In genomic region chr2:172234716-172235661, GRCh38 we compare ENCODE assay signal across 7 cellular contexts.
DNase-seq lines count a peak whose midpoint lies in the region; ATAC-seq and TF ChIP-seq lines count a peak whose summit lies in the region.

No MANE protein-coding gene starts in this region.

- H3K9me3 ChIP-seq in NT2/D1 (ENCODE audit: insufficient read depth, low read length) (no peaks in the 10 kb centered on the region), body of pancreas (no peaks in the 10 kb centered on the region)

- intact Hi-C loops in body of pancreas (cut with DNase I) = no loop called here

- no peaks in the 10 kb centered on the region for H3K27me3 Mint-ChIP-seq in HFFc6 (ENCODE audit: insufficient read depth)
- H3K27me3 Mint-ChIP-seq in stimulated activated naive B cell treated with anti-CD40 and anti-IgM and Interleukin-4, amounts not matched to agents 10 μg/mL and 1 μg/mL and 100 μg/mL, for 72 hours = peaks cover 53 to 57% of the 10 kb centered on the region in 2 donors

- H3K4me3 Mint-ChIP-seq in HFFc6 = peak overlapping the region; percentile 86
- H3K4me3 Mint-ChIP-seq in stimulated activated naive B cell treated with anti-CD40 and anti-IgM and Interleukin-4, amounts not matched to agents 10 μg/mL and 1 μg/mL and 100 μg/mL, for 72 hours = peak overlapping the region; percentile 79 to 81

- in situ Hi-C loops in G401 (cut with HindIII; ENCODE audit: low sequenced_read_pairs) = no loop called here

- peaks cover 59% of the 10 kb centered on the region for H3K4me1 Mint-ChIP-seq in HFFc6 (ENCODE audit: low read depth)
- peaks cover 13 to 18% of the 10 kb centered on the region in 2 donors for H3K4me1 Mint-ChIP-seq in stimulated activated naive B cell treated with anti-CD40 and anti-IgM and Interleukin-4, amounts not matched to agents 10 μg/mL and 1 μg/mL and 100 μg/mL, for 72 hours

- TF ChIP-seq CTCF in HFFc6 (IDR thresholded peaks at IDR 0.05) (no peak; the same call in 1 of the 2 replicates), body of pancreas (IDR thresholded peaks at IDR 0.05) (no peak)

- no peak overlapping the region; the same call in 1 of the 2 replicates for H3K27ac Mint-ChIP-seq in HFFc6
- H3K27ac Mint-ChIP-seq in stimulated activated naive B cell treated with anti-CD40 and anti-IgM and Interleukin-4, amounts not matched to agents 10 μg/mL and 1 μg/mL and 100 μg/mL, for 72 hours = no peak overlapping the region

- H3K27me3 ChIP-seq in NT2/D1 (ENCODE audit: insufficient read depth, insufficient read length) = peaks cover 40% of the 10 kb centered on the region
- no peaks in the 10 kb centered on the region for H3K27me3 ChIP-seq in body of pancreas

- H3K27ac ChIP-seq in body of pancreas = no peak overlapping the region

- no peaks in the 10 kb centered on the region for H3K9me3 Mint-ChIP-seq in HFFc6
- no peaks in the 10 kb centered on the region for H3K9me3 Mint-ChIP-seq in stimulated activated naive B cell treated with anti-CD40 and anti-IgM and Interleukin-4, amounts not matched to agents 10 μg/mL and 1 μg/mL and 100 μg/mL, for 72 hours

- no peak for TF ChIP-seq POLR2A in body of pancreas (IDR thresholded peaks at IDR 0.05)

- H3K4me3 ChIP-seq in NT2/D1 (ENCODE audit: insufficient read length, low read depth) (peak overlapping the region; percentile 48), body of pancreas (peak overlapping the region in 1 of 2 donors; percentile 6)

- no peaks in the 10 kb centered on the region for H3K36me3 ChIP-seq in NT2/D1 (ENCODE audit: insufficient read depth, insufficient read length, low read length)
- H3K36me3 ChIP-seq in body of pancreas (replicated peaks in 1 of 2; ENCODE audit: insufficient read depth in 1 of 2, low read depth in 2 of 2) = no peaks in the 10 kb centered on the region

- peaks cover 2% of the 10 kb centered on the region; the same call in 1 of the 2 replicates for H3K36me3 Mint-ChIP-seq in HFFc6 (ENCODE audit: low read depth)
- H3K36me3 Mint-ChIP-seq in stimulated activated naive B cell treated with anti-CD40 and anti-IgM and Interleukin-4, amounts not matched to agents 10 μg/mL and 1 μg/mL and 100 μg/mL, for 72 hours = peaks cover 0 to 2% of the 10 kb centered on the region in 2 donors

- H3K4me1 ChIP-seq in NT2/D1 (ENCODE audit: insufficient read depth, insufficient read length) (peaks cover 13% of the 10 kb centered on the region), body of pancreas (peaks cover 25% of the 10 kb centered on the region)

- WGBS in body of pancreas, 2 donors = 9 to 10% methylated on average over 33 to 63 of the region's 64 CpGs

- DNase-seq in HFFc6 (no peak), NT2/D1 (ENCODE audit: low read depth, low spot score) (no peak), body of pancreas (peak in 3 of 4 donors; percentile 23 to 48 (median 33)), left kidney (ENCODE audit: low read depth, low spot score) (peak; percentile 72), G401 (ENCODE audit: low spot score) (no peak)
- no peak for DNase-seq in stimulated activated naive B cell treated with anti-CD40 and anti-IgM and Interleukin-4, amounts not matched to agents 10 μg/mL and 1 μg/mL and 100 μg/mL, for 72 hours

- ATAC-seq in body of pancreas = peak; percentile 62
- peak; percentile 39 to 42 for ATAC-seq in stimulated activated naive B cell treated with anti-CD40 and anti-IgM and Interleukin-4, amounts not matched to agents 10 μg/mL and 1 μg/mL and 100 μg/mL, for 72 hours (replicated peaks)
- no peak for ATAC-seq in HG03520 (IDR thresholded peaks at IDR 0.05; ENCODE audit: unreplicated experiment)

- H3K9ac ChIP-seq in NT2/D1 (ENCODE audit: insufficient read length, low read depth) = peak overlapping the region; percentile 51

Comparison
In these comparisons a context has a peak if more than half of its experiments do, and no peak if none do; other contexts are left out.
1. DNase-seq: peak in body of pancreas (3 of 4) and left kidney (single experiment); none in HFFc6 (single experiment), NT2/D1 (single experiment), stimulated activated naive B cell treated with anti-CD40 and anti-IgM and Interleukin-4, amounts not matched to agents 10 μg/mL and 1 μg/mL and 100 μg/mL, for 72 hours (single experiment) and G401 (single experiment).